In genomic region chr22:44596726-44597125, GRCh38 we compare ENCODE assay signal across 19 cellular contexts.
"Had no signal": no experiment of that assay in that cellular context is flagged by ENCODE, and none has a peak within 500 bp of the region (broad histone marks: within the 10 kb centered on the region; RNA-seq: fewer than 3 reads in every experiment).

No MANE protein-coding gene starts in this region.

- H3K27me3 ChIP-seq: upper lobe of left lung had no signal

- H3K4me1 Mint-ChIP-seq: central memory CD8-positive, alpha-beta T cell had no signal

- ATAC-seq: gastrocnemius medialis had no signal

- H3K9me3 ChIP-seq: esophagus muscularis mucosa, gastrocnemius medialis, left ventricle myocardium inferior, spleen, upper lobe of left lung had no signal

- H3K36me3 ChIP-seq: esophagus muscularis mucosa, gastrocnemius medialis, left ventricle myocardium inferior, spleen, upper lobe of left lung had no signal

- H3K4me1 ChIP-seq: gastrocnemius medialis had no signal

- H3K4me3 ChIP-seq: esophagus muscularis mucosa, gastrocnemius medialis, left ventricle myocardium inferior, spleen, upper lobe of left lung had no signal

- H3K36me3 Mint-ChIP-seq: activated naive CD8-positive, alpha-beta T cell treated with anti-CD3 and anti-CD28 coated beads for 36 hours; mesothelial cell of epicardium; natural killer cell treated with Interleukin-12 subunit alpha and Interleukin-12 subunit beta and Interleukin-15 and Interleukin-18, amount 100 ng/mL, for 72 hours had no signal

- H3K27ac ChIP-seq: esophagus muscularis mucosa, gastrocnemius medialis, left ventricle myocardium inferior, spleen, upper lobe of left lung had no signal

- DNase-seq: activated CD4-positive, alpha-beta T cell treated with anti-CD3 and anti-CD28 coated beads for 4 hours; activated CD4-positive, alpha-beta T cell treated with anti-CD3 and anti-CD28 coated beads, Interleukin-2, amount 50 U/mL, for 48 hours; activated CD4-positive, CD25-positive, alpha-beta regulatory T cell; activated naive CD4-positive, alpha-beta T cell treated with Interleukin-2 at 50 U/mL for 16 hours; activated naive CD8-positive, alpha-beta T cell treated with anti-CD3 and anti-CD28 coated beads for 36 hours; activated T-cell treated with anti-CD3 and anti-CD28 coated beads, Interleukin-2, amount 50 U/mL, for 48 hours; effector memory CD8-positive, alpha-beta T cell; gastrocnemius medialis; hippocampal formation; left ventricle myocardium inferior; spleen; stimulated activated CD4-positive, alpha-beta T cell treated with anti-CD3 and anti-CD28 coated beads, Interleukin-4, amount 100 ng/mL, for 1 hour; stimulated activated naive CD4-positive, alpha-beta T cell treated with Interleukin-2 at 50 U/mL for 16 hours; upper lobe of left lung had no signal

- H3K27ac Mint-ChIP-seq: activated naive CD8-positive, alpha-beta T cell treated with anti-CD3 and anti-CD28 coated beads for 36 hours; mesothelial cell of epicardium; natural killer cell treated with Interleukin-12 subunit alpha and Interleukin-12 subunit beta and Interleukin-15 and Interleukin-18, amount 100 ng/mL, for 72 hours; T-helper 1 cell treated with Interleukin-12 subunit alpha and Interleukin-12 subunit beta and Interleukin-4 antibody, amounts not matched to agents 30 μg/mL and 1 μg/mL, for 36 hours had no signal

- H3K4me3 Mint-ChIP-seq: activated naive CD8-positive, alpha-beta T cell treated with anti-CD3 and anti-CD28 coated beads for 36 hours; central memory CD8-positive, alpha-beta T cell; effector memory CD8-positive, alpha-beta T cell; mesothelial cell of epicardium; natural killer cell treated with Interleukin-12 subunit alpha and Interleukin-12 subunit beta and Interleukin-15 and Interleukin-18, amount 100 ng/mL, for 72 hours; T-helper 1 cell treated with Interleukin-12 subunit alpha and Interleukin-12 subunit beta and Interleukin-4 antibody, amounts not matched to agents 30 μg/mL and 1 μg/mL, for 36 hours had no signal

- H3K9me3 Mint-ChIP-seq: activated naive CD8-positive, alpha-beta T cell treated with anti-CD3 and anti-CD28 coated beads for 36 hours; central memory CD8-positive, alpha-beta T cell; effector memory CD8-positive, alpha-beta T cell; mesothelial cell of epicardium; natural killer cell treated with Interleukin-12 subunit alpha and Interleukin-12 subunit beta and Interleukin-15 and Interleukin-18, amount 100 ng/mL, for 72 hours; T-helper 1 cell treated with Interleukin-12 subunit alpha and Interleukin-12 subunit beta and Interleukin-4 antibody, amounts not matched to agents 30 μg/mL and 1 μg/mL, for 36 hours had no signal
